ENCODE assay signal across 8 cellular contexts in the genomic region with DNA sequence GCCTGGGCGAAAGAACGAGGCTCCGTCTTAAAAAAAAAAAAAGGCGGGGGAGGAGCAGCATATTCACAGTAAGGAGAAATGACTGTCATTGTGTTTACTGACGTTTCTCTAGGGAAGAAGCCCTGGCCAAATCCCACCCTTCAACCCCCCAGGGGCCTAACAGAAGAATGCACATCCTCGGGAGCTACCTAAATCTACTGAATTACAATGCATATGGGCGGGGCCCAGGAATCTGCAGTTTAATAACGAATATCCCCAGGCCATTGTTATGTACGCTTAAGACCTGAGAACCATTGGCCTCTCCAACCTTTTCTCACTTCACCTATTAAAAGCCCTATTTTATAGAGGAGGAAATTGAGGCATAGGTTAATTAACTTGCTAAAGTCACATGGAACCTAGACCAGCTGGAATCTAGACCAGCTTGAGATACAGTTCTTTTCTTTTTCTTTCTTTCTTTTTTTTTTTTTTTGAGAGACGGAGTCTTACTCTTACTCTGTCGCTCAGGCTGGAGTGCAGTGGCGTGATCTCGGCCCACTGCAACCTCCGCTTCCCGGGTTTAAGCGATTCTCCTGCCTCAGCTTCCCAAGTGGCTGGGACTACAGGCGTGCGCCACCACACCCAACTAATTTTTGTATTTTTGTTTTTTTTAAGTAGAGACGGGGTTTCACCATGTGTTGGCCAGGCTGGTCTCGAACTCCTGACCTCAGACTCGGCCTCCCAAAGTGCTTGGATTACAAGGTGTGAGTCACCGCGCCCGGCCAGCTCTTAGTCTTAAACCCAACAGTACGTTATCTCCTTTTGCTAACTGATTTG. TPM values are rescaled to one million over a fixed set of nuclear protein-coding genes. Genes with fewer than 3 reads are reported as not detected.
DNase-seq lines count a peak whose midpoint lies in the region; TF ChIP-seq lines count a peak whose summit lies in the region.

No MANE protein-coding gene starts in this region.

- no peaks in the 10 kb centered on the region for H3K79me1 ChIP-seq in mesendoderm (ENCODE audit: low read length)

- no CpG with 5 or more reads among the region's 25 CpGs for WGBS in mesendoderm (ENCODE audit: extremely low coverage, insufficient coverage, low lambda C conversion rate)
- WGBS in transverse colon (ENCODE audit: low coverage in 1 of 2), 2 donors = 89 to 91% methylated on average over 13 to 25 of the region's 25 CpGs

- H2BK15ac ChIP-seq in mesendoderm (replicated peaks; ENCODE audit: low read depth) = no peak overlapping the region

- in situ Hi-C loops in astrocyte of the cerebellum (cut with HindIII; ENCODE audit: low sequenced_read_pairs) = no loop called here
- in situ Hi-C loops in transverse colon (cut with MboI; ENCODE audit: low pct_ligation_motif_present in 1 of 4, low pct_unique_long_range_greater_than_20kb in 1 of 4, low sequenced_read_pairs in 3 of 4) = no loop called here

- H3K23ac ChIP-seq in mesendoderm (ENCODE audit: low read length) = no peak overlapping the region

- H3K4me2 ChIP-seq in mesendoderm (ENCODE audit: low read length) = no peak overlapping the region

- H4K5ac ChIP-seq in mesendoderm (ENCODE audit: low read length) = no peak overlapping the region

- H3K4me1 ChIP-seq in mesendoderm (ENCODE audit: control insufficient read depth, low read depth, low read length) (no peaks in the 10 kb centered on the region), transverse colon (peaks cover 4 to 15% (median 11%) of the 10 kb centered on the region in 4 donors)

- H3K9me3 ChIP-seq in transverse colon = no peaks in the 10 kb centered on the region

- intact Hi-C loops in transverse colon (cut with DNase I; ENCODE audit: low total_unique reads) = no loop called here

- H2BK120ac ChIP-seq in mesendoderm (ENCODE audit: low read depth, low read length) = no peak overlapping the region

- no peak overlapping the region for H4K8ac ChIP-seq in mesendoderm (ENCODE audit: low read depth, low read length)

- H3K36me3 Mint-ChIP-seq in activated naive CD4-positive, alpha-beta T cell treated with anti-CD3 and anti-CD28 coated beads, Interleukin-2, amount 10 ng/mL, durations not matched to agents 7 days and 5 days = peaks cover 21% of the 10 kb centered on the region

- H3K36me3 ChIP-seq in mesendoderm (ENCODE audit: control insufficient read depth, insufficient read depth, low read length) = no peaks in the 10 kb centered on the region
- peaks cover 0 to 5% (median 0%) of the 10 kb centered on the region in 4 donors for H3K36me3 ChIP-seq in transverse colon

- H3K27me3 ChIP-seq in mesendoderm (ENCODE audit: insufficient read depth, low read length, poor library complexity) (no peaks in the 10 kb centered on the region), transverse colon (no peaks in the 10 kb centered on the region)

- H3K27ac ChIP-seq in mesendoderm (ENCODE audit: low read depth, low read length) (no peak overlapping the region), transverse colon (peak overlapping the region; percentile 88 to 93 (median 89))

- peak overlapping the region; percentile 92 for H3K4me3 Mint-ChIP-seq in activated naive CD4-positive, alpha-beta T cell treated with anti-CD3 and anti-CD28 coated beads, Interleukin-2, amount 10 ng/mL, durations not matched to agents 7 days and 5 days

- H3K27ac Mint-ChIP-seq in activated naive CD4-positive, alpha-beta T cell treated with anti-CD3 and anti-CD28 coated beads, Interleukin-2, amount 10 ng/mL, durations not matched to agents 7 days and 5 days = peak overlapping the region; percentile 87

- no peak overlapping the region for H3K9ac ChIP-seq in mesendoderm (ENCODE audit: low read length)

- no peak for TF ChIP-seq EP300 in transverse colon (IDR thresholded peaks at IDR 0.05; ENCODE audit: low read depth)

- no peak for DNase-seq in activated naive CD4-positive, alpha-beta T cell treated with anti-CD3 and anti-CD28 coated beads, Interleukin-2, amount 10 ng/mL, durations not matched to agents 7 days and 5 days
- DNase-seq in activated naive CD4-positive, alpha-beta T cell (lab: John Stamatoyannopoulos, UW) = no peak
- DNase-seq in astrocyte of the cerebellum (ENCODE audit: low read depth) (no peak), mesendoderm (peak; percentile 63), transverse colon (no peak), C1 segment of cervical spinal cord (lab: John Stamatoyannopoulos, UW) (no peak), HPDE6-E6E7 (ENCODE audit: extremely low spot score) (no peak)
- DNase-seq in central memory CD4-positive, alpha-beta T cell = no peak

- no peak overlapping the region for H2BK5ac ChIP-seq in mesendoderm (ENCODE audit: low read length)

- H3K79me2 ChIP-seq in mesendoderm (ENCODE audit: control insufficient read depth, insufficient read depth, low read length) = peaks cover 30% of the 10 kb centered on the region

- H3K27me3 Mint-ChIP-seq in activated naive CD4-positive, alpha-beta T cell treated with anti-CD3 and anti-CD28 coated beads, Interleukin-2, amount 10 ng/mL, durations not matched to agents 7 days and 5 days = peaks cover 9% of the 10 kb centered on the region

- no peak for TF ChIP-seq POLR2A in transverse colon (IDR thresholded peaks at IDR 0.05)

- H3K9me3 Mint-ChIP-seq in activated naive CD4-positive, alpha-beta T cell treated with anti-CD3 and anti-CD28 coated beads, Interleukin-2, amount 10 ng/mL, durations not matched to agents 7 days and 5 days = peaks cover 3% of the 10 kb centered on the region

- TF ChIP-seq CTCF in astrocyte of the cerebellum (IDR thresholded peaks at IDR 0.05; ENCODE audit: low read depth, low read length, missing control alignments) = no peak
- no peak for TF ChIP-seq CTCF in transverse colon (IDR thresholded peaks at IDR 0.05)

- no peak overlapping the region for H2AK5ac ChIP-seq in mesendoderm (ENCODE audit: low read length)

- CTCF ChIA-PET in activated naive CD4-positive, alpha-beta T cell treated with anti-CD3 and anti-CD28 coated beads, Interleukin-2, amount 10 ng/mL, durations not matched to agents 7 days and 5 days (lab: Charles Lee) = interaction anchor here (1.4 kb wide), 1 partner anchor 120 kb away, joined by 7 read pairs; a partner anchor contains a TSS

- no peak overlapping the region for H3K18ac ChIP-seq in mesendoderm (ENCODE audit: low read length)

- H3K4ac ChIP-seq in mesendoderm (ENCODE audit: low read depth, low read length) = no peak overlapping the region

- peak overlapping the region; percentile 75 for H3K4me3 ChIP-seq in astrocyte of the cerebellum (ENCODE audit: low read depth, low read length)
- H3K4me3 ChIP-seq in mesendoderm (ENCODE audit: low read length) = no peak overlapping the region
- peak overlapping the region in 3 of 4 donors; percentile 73 to 97 (median 79) for H3K4me3 ChIP-seq in transverse colon

- H3K4me1 Mint-ChIP-seq in activated naive CD4-positive, alpha-beta T cell treated with anti-CD3 and anti-CD28 coated beads, Interleukin-2, amount 10 ng/mL, durations not matched to agents 7 days and 5 days = peaks cover 30% of the 10 kb centered on the region

- no peak overlapping the region for H3K56ac ChIP-seq in mesendoderm (ENCODE audit: low read length)

RNA-seq across cellular contexts. Expression of a gene that starts 0.7 kb away (rescaled TPM):
- polyA plus RNA-seq in mesendoderm (2013, experiment 1 of 2) = 29.8 TPM
- 28.9 TPM for polyA plus RNA-seq in mesendoderm (2013, experiment 2 of 2)
- total RNA-seq in transverse colon = 10 to 100 TPM; 10.8 to 43.2 (median 17.9) TPM

RNA-seq across cellular contexts. Expression of a gene that starts 51.6 kb away (rescaled TPM):
- polyA plus RNA-seq in mesendoderm (2013, experiment 1 of 2) = 0.44 TPM
- polyA plus RNA-seq in mesendoderm (2013, experiment 2 of 2) = 0.50 TPM
- total RNA-seq in transverse colon = under 1 TPM in 1 of 4 donors, not detected in 3; 0.95 TPM
